ENCODE assay signal across 17 cellular contexts in the genomic region with DNA sequence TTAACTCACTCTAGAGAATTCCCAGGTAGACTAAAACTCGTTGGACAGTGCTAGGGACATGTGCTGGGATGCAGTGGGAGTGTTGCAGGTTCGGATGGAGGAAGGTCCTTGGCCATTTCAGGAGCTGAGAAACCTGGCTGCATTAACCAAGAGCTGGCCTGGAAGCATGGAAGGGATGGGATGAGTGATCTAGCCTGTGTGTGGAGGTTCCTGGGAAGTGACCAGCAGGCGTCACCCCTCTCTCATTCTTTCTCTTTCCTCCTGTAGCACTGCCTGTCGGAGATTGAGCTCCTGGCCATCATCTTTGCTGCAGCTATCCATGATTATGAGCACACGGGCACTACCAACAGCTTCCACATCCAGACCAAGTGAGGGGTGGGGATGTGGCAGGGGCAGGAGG. TPM values are rescaled to one million over a fixed set of nuclear protein-coding genes. Genes with fewer than 3 reads are reported as not detected.
"Had no signal": no experiment of that assay in that cellular context is flagged by ENCODE, and none has a peak within 500 bp of the region (broad histone marks: within the 10 kb centered on the region; RNA-seq: fewer than 3 reads in every experiment).

No MANE protein-coding gene starts in this region.

- FAIRE-seq: small intestine had no signal

- DNase-seq: activated CD4-positive, alpha-beta T cell treated with anti-CD3 and anti-CD28 coated beads, Interleukin-2, amount 50 U/mL, for 48 hours; activated naive CD4-positive, alpha-beta T cell treated with Interleukin-2 at 50 U/mL for 16 hours; activated naive CD8-positive, alpha-beta T cell treated with anti-CD3 and anti-CD28 coated beads, Interleukin-2, amount 50 U/mL, for 24 hours; aorta; dermis blood vessel endothelial cell; left ventricle myocardium inferior; naive thymus-derived CD8-positive, alpha-beta T cell; posterior cingulate gyrus; right cardiac atrium; small intestine; stimulated activated CD4-positive, alpha-beta T cell treated with anti-CD3 and anti-CD28 coated beads, Interleukin-4, amount 100 ng/mL, for 24 hours; stimulated activated naive CD8-positive, alpha-beta T cell treated with anti-CD3 and anti-CD28 coated beads, Interleukin-15, Interleukin-2, amounts not matched to agents 100 U/mL and 50 U/mL, for 24 hours; trophoblast cell had no signal

- H3K27me3 ChIP-seq: neutrophil had no signal

- H3K27ac Mint-ChIP-seq: activated naive CD8-positive, alpha-beta T cell treated with anti-CD3 and anti-CD28 coated beads, Interleukin-2, amount 50 U/mL, for 24 hours; activated T-helper 17 cell treated with anti-CD3 and anti-CD28 coated beads, Interleukin-2, amount 50 U/mL, for 72 hours had no signal

- H3K27me3 Mint-ChIP-seq: activated naive CD8-positive, alpha-beta T cell treated with anti-CD3 and anti-CD28 coated beads, Interleukin-2, amount 50 U/mL, for 24 hours; activated T-helper 17 cell treated with anti-CD3 and anti-CD28 coated beads, Interleukin-2, amount 50 U/mL, for 72 hours; naive thymus-derived CD8-positive, alpha-beta T cell had no signal

- ATAC-seq: activated naive CD8-positive, alpha-beta T cell treated with anti-CD3 and anti-CD28 coated beads, Interleukin-2, amount 50 U/mL, for 24 hours; activated T-helper 17 cell treated with anti-CD3 and anti-CD28 coated beads, Interleukin-2, amount 50 U/mL, for 72 hours; esophagus mucosa; naive thymus-derived CD8-positive, alpha-beta T cell; right cardiac atrium; stimulated activated naive CD8-positive, alpha-beta T cell treated with anti-CD3 and anti-CD28 coated beads, Interleukin-15, Interleukin-2, amounts not matched to agents 100 U/mL and 50 U/mL, for 24 hours had no signal

- H3K4me1 Mint-ChIP-seq: activated naive CD8-positive, alpha-beta T cell treated with anti-CD3 and anti-CD28 coated beads, Interleukin-2, amount 50 U/mL, for 24 hours; naive thymus-derived CD8-positive, alpha-beta T cell had no signal

- H3K4me1 ChIP-seq: left ventricle myocardium inferior had no signal

- H3K9me3 Mint-ChIP-seq: activated naive CD8-positive, alpha-beta T cell treated with anti-CD3 and anti-CD28 coated beads, Interleukin-2, amount 50 U/mL, for 24 hours; activated T-helper 17 cell treated with anti-CD3 and anti-CD28 coated beads, Interleukin-2, amount 50 U/mL, for 72 hours; naive thymus-derived CD8-positive, alpha-beta T cell had no signal

- H3K4me3 Mint-ChIP-seq: activated naive CD8-positive, alpha-beta T cell treated with anti-CD3 and anti-CD28 coated beads, Interleukin-2, amount 50 U/mL, for 24 hours; activated T-helper 17 cell treated with anti-CD3 and anti-CD28 coated beads, Interleukin-2, amount 50 U/mL, for 72 hours; naive thymus-derived CD8-positive, alpha-beta T cell had no signal

- H3K36me3 ChIP-seq: left ventricle myocardium inferior had no signal

- H3K4me3 ChIP-seq: left ventricle myocardium inferior had no signal

- H3K27ac ChIP-seq: left ventricle myocardium inferior, neutrophil had no signal

- H3K9me3 ChIP-seq: left ventricle myocardium inferior, neutrophil had no signal

RNA-seq across cellular contexts. Expression of gene PPP1R1A, which starts 15.6 kb away (rescaled TPM):
- total RNA-seq: activated T-helper 17 cell treated with anti-CD3 and anti-CD28 coated beads, Interleukin-2, amount 50 U/mL, for 72 hours; esophagus mucosa; naive thymus-derived CD8-positive, alpha-beta T cell; T-helper 1 cell treated with Interleukin-12 subunit alpha and Interleukin-12 subunit beta and Interleukin-4 antibody, amounts not matched to agents 30 ng/mL and 1 ng/mL, for 36 hours had no signal
- polyA plus RNA-seq: naive thymus-derived CD8-positive, alpha-beta T cell had no signal

RNA-seq across cellular contexts. Expression of gene PDE1B, which starts 23.5 kb away (rescaled TPM):
- total RNA-seq: dermis blood vessel endothelial cell had no signal
